ENCODE assay signal across 23 cellular contexts in the genomic region with DNA sequence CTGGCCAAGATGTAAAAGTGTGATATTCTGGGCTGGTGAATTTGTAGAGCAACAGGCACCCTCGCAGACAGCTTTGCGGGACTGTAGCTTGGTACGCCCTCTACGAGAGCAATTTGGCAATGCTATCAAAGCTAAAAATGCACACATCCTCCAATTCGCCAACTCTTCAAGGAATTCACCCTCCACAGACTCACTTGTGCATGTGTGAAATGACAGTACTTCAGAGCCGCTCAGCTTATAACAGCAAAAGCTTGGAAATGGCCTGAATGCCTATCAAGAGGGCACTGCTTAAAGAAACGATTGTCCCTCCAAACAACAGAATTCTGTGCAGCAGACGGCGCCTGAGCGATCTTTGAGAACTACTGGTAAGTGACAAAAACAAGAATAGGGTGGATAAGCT.
"Had no signal": no experiment of that assay in that cellular context is flagged by ENCODE, and none has a peak within 500 bp of the region (broad histone marks: within the 10 kb centered on the region; RNA-seq: fewer than 3 reads in every experiment).

No MANE protein-coding gene starts in this region.

- H3K4me3 Mint-ChIP-seq: activated naive CD4-positive, alpha-beta T cell treated with anti-CD3 and anti-CD28 coated beads for 36 hours; activated naive CD8-positive, alpha-beta T cell treated with anti-CD3 and anti-CD28 coated beads, Interleukin-2, amount 10 ng/mL, durations not matched to agents 7 days and 5 days; immature natural killer cell; mesothelial cell of epicardium; natural killer cell treated with Interleukin-12 subunit alpha and Interleukin-12 subunit beta and Interleukin-15 and Interleukin-18, amount 100 ng/mL, for 72 hours; stimulated activated naive B cell treated with anti-CD40 and anti-IgM and Interleukin-4, amounts not matched to agents 10 μg/mL and 1 μg/mL and 100 μg/mL, for 72 hours; type B pancreatic cell had no signal

- H3K4me3 ChIP-seq: colonic mucosa, esophagus squamous epithelium, gastroesophageal sphincter, heart right ventricle, left lung, lung, sigmoid colon, smooth muscle cell, testis had no signal

- H3K9me3 Mint-ChIP-seq: activated naive CD4-positive, alpha-beta T cell treated with anti-CD3 and anti-CD28 coated beads for 36 hours; activated naive CD8-positive, alpha-beta T cell treated with anti-CD3 and anti-CD28 coated beads, Interleukin-2, amount 10 ng/mL, durations not matched to agents 7 days and 5 days; immature natural killer cell; natural killer cell treated with Interleukin-12 subunit alpha and Interleukin-12 subunit beta and Interleukin-15 and Interleukin-18, amount 100 ng/mL, for 72 hours; stimulated activated naive B cell treated with anti-CD40 and anti-IgM and Interleukin-4, amounts not matched to agents 10 μg/mL and 1 μg/mL and 100 μg/mL, for 72 hours; type B pancreatic cell had no signal

- H3K36me3 ChIP-seq: colonic mucosa, esophagus squamous epithelium, gastroesophageal sphincter, heart right ventricle, left lung, sigmoid colon had no signal

- H3K4me1 ChIP-seq: colonic mucosa, esophagus squamous epithelium, gastroesophageal sphincter, heart right ventricle, left lung, sigmoid colon, testis had no signal

- H3K27ac Mint-ChIP-seq: activated naive CD4-positive, alpha-beta T cell treated with anti-CD3 and anti-CD28 coated beads for 36 hours; activated naive CD8-positive, alpha-beta T cell treated with anti-CD3 and anti-CD28 coated beads, Interleukin-2, amount 10 ng/mL, durations not matched to agents 7 days and 5 days; immature natural killer cell; mesothelial cell of epicardium; natural killer cell treated with Interleukin-12 subunit alpha and Interleukin-12 subunit beta and Interleukin-15 and Interleukin-18, amount 100 ng/mL, for 72 hours; stimulated activated naive B cell treated with anti-CD40 and anti-IgM and Interleukin-4, amounts not matched to agents 10 μg/mL and 1 μg/mL and 100 μg/mL, for 72 hours; type B pancreatic cell had no signal

- H3K4me1 Mint-ChIP-seq: activated naive CD8-positive, alpha-beta T cell treated with anti-CD3 and anti-CD28 coated beads, Interleukin-2, amount 10 ng/mL, durations not matched to agents 7 days and 5 days; immature natural killer cell; mesothelial cell of epicardium had no signal

- H3K27ac ChIP-seq: colonic mucosa, esophagus squamous epithelium, gastroesophageal sphincter, heart right ventricle, left lung, sigmoid colon, testis had no signal

- DNase-seq: activated naive CD4-positive, alpha-beta T cell treated with anti-CD3 and anti-CD28 coated beads for 36 hours; activated naive CD8-positive, alpha-beta T cell treated with anti-CD3 and anti-CD28 coated beads, Interleukin-2, amount 10 ng/mL, durations not matched to agents 7 days and 5 days; activated T-cell treated with anti-CD3 and anti-CD28 coated beads, Interleukin-2, amount 50 U/mL, for 48 hours; amniotic stem cell; colonic mucosa; esophagus squamous epithelium; heart right ventricle; immature natural killer cell; kidney glomerular epithelial cell; left lung; sigmoid colon; stimulated activated CD4-positive, alpha-beta T cell treated with anti-CD3 and anti-CD28 coated beads, Interleukin-15, amount 100 ng/mL, for 24 hours; stimulated activated CD4-positive, alpha-beta T cell treated with anti-CD3 and anti-CD28 coated beads, Interleukin-2, amount 100 ng/mL, for 48 hours; stimulated activated CD8-positive, alpha-beta memory T cell treated with anti-CD3 and anti-CD28 coated beads, Interleukin-4, amount 100 ng/mL, for 48 hours; stimulated activated naive B cell treated with anti-CD40 and anti-IgM and Interleukin-4, amounts not matched to agents 10 μg/mL and 1 μg/mL and 100 μg/mL, for 72 hours; T-helper 9 cell; testis had no signal

- ATAC-seq: gastroesophageal sphincter; heart right ventricle; left lung; natural killer cell treated with Interleukin-12 subunit alpha and Interleukin-12 subunit beta and Interleukin-15 and Interleukin-18, amount 100 ng/mL, for 72 hours; stimulated activated naive B cell treated with anti-CD40 and anti-IgM and Interleukin-4, amounts not matched to agents 10 μg/mL and 1 μg/mL and 100 μg/mL, for 72 hours had no signal

- H3K9me3 ChIP-seq: colonic mucosa, esophagus squamous epithelium, gastroesophageal sphincter, heart right ventricle, left lung, sigmoid colon, testis had no signal

- H3K36me3 Mint-ChIP-seq: activated naive CD8-positive, alpha-beta T cell treated with anti-CD3 and anti-CD28 coated beads, Interleukin-2, amount 10 ng/mL, durations not matched to agents 7 days and 5 days; immature natural killer cell; mesothelial cell of epicardium; natural killer cell treated with Interleukin-12 subunit alpha and Interleukin-12 subunit beta and Interleukin-15 and Interleukin-18, amount 100 ng/mL, for 72 hours; stimulated activated naive B cell treated with anti-CD40 and anti-IgM and Interleukin-4, amounts not matched to agents 10 μg/mL and 1 μg/mL and 100 μg/mL, for 72 hours had no signal

- H3K27me3 Mint-ChIP-seq: activated naive CD8-positive, alpha-beta T cell treated with anti-CD3 and anti-CD28 coated beads, Interleukin-2, amount 10 ng/mL, durations not matched to agents 7 days and 5 days; stimulated activated naive B cell treated with anti-CD40 and anti-IgM and Interleukin-4, amounts not matched to agents 10 μg/mL and 1 μg/mL and 100 μg/mL, for 72 hours; type B pancreatic cell had no signal

- H3K27me3 ChIP-seq: colonic mucosa, heart right ventricle, left lung, sigmoid colon, testis had no signal
